ENCODE assay signal across 1 cellular context in genomic region chr7:7970113-7970619, GRCh38.
TF ChIP-seq lines count a peak whose summit lies in the region.

No MANE protein-coding gene starts in this region.

TF ChIP-seq in GM23338, 12 proteins besides CTCF, POLR2A, EP300 and RAD21 (continued from another document):
- TF ChIP-seq ZNF462 (CRISPR knock-in tag; IDR thresholded peaks at IDR 0.05) (no peak), REST (IDR thresholded peaks at IDR 0.05; ENCODE audit: unreplicated experiment) (no peak)
